ENCODE assay signal across 17 cellular contexts in genomic region chr2:24104906-24105305, GRCh38. TPM values are rescaled to one million over a fixed set of nuclear protein-coding genes. Genes with fewer than 3 reads are reported as not detected.
A peak's percentile ranks its signal among the peaks of the same experiment; 100 is the strongest.
DNase-seq lines count a peak whose midpoint lies in the region; ATAC-seq, FAIRE-seq and TF ChIP-seq lines count a peak whose summit lies in the region.
"Had no signal": no experiment of that assay in that cellular context is flagged by ENCODE, and none has a peak within 500 bp of the region (broad histone marks: within the 10 kb centered on the region; RNA-seq: fewer than 3 reads in every experiment).

No MANE protein-coding gene starts in this region.

- H3K4me1 Mint-ChIP-seq in activated T-helper 1 cell treated with anti-CD3 and anti-CD28 coated beads, Interleukin-12 subunit alpha, Interleukin-12 subunit beta, Interleukin-2, Interleukin-4 antibody, amounts not matched to agents 30 ng/mL and 10 ng/mL and 1 ng/mL, durations not matched to agents 14 hours and 24 hours and 36 hours (ENCODE audit: low read depth): no peaks in the 10 kb centered on the region

- DNase-seq in GM12891 (ENCODE audit: insufficient read length, low spot score): no peak
- DNase-seq in NCI-H2171 (lab: John Stamatoyannopoulos, UW): peak; percentile 85
- DNase-seq in kidney tubule cell (ENCODE audit: low spot score): peak; percentile 35
- DNase-seq in activated T-helper 1 cell treated with anti-CD3 and anti-CD28 coated beads, Interleukin-12 subunit alpha, Interleukin-12 subunit beta, Interleukin-2, Interleukin-4 antibody, amounts not matched to agents 30 ng/mL and 10 ng/mL and 1 ng/mL, durations not matched to agents 14 hours and 24 hours and 36 hours (ENCODE audit: low spot score): no peak
- DNase-seq: CD8-positive, alpha-beta T cell; EL; GM23248; NCI-H1436 treated with DMSO at 0.1 percent for 48 hours; NCI-H2081 treated with DMSO at 0.1 percent for 48 hours; NCI-H226; NCI-H526 treated with DMSO at 0.1 percent for 48 hours; SIG-M5 had no signal

- H3K27me3 Mint-ChIP-seq in activated T-helper 1 cell treated with anti-CD3 and anti-CD28 coated beads, Interleukin-12 subunit alpha, Interleukin-12 subunit beta, Interleukin-2, Interleukin-4 antibody, amounts not matched to agents 30 ng/mL and 10 ng/mL and 1 ng/mL, durations not matched to agents 14 hours and 24 hours and 36 hours (ENCODE audit: insufficient read depth): peaks cover 5% of the 10 kb centered on the region

- TF ChIP-seq POLR2A in GM12891 (IDR thresholded peaks at IDR 0.05; ENCODE audit: low read depth, low read length): no peak

- peaks cover 1% of the 10 kb centered on the region for H3K36me3 Mint-ChIP-seq in activated T-helper 1 cell treated with anti-CD3 and anti-CD28 coated beads, Interleukin-12 subunit alpha, Interleukin-12 subunit beta, Interleukin-2, Interleukin-4 antibody, amounts not matched to agents 30 ng/mL and 10 ng/mL and 1 ng/mL, durations not matched to agents 14 hours and 24 hours and 36 hours (ENCODE audit: low read depth)

- H3K9me3 Mint-ChIP-seq in activated T-helper 1 cell treated with anti-CD3 and anti-CD28 coated beads, Interleukin-12 subunit alpha, Interleukin-12 subunit beta, Interleukin-2, Interleukin-4 antibody, amounts not matched to agents 30 ng/mL and 10 ng/mL and 1 ng/mL, durations not matched to agents 14 hours and 24 hours and 36 hours: peaks cover 32% of the 10 kb centered on the region

- intact Hi-C loops in activated T-helper 1 cell treated with anti-CD3 and anti-CD28 coated beads, Interleukin-12 subunit alpha, Interleukin-12 subunit beta, Interleukin-2, Interleukin-4 antibody, amounts not matched to agents 30 ng/mL and 10 ng/mL and 1 ng/mL, durations not matched to agents 14 hours and 24 hours and 36 hours (cut with micrococcal nuclease): no loop called here

- H3K4me3 Mint-ChIP-seq in activated T-helper 1 cell treated with anti-CD3 and anti-CD28 coated beads, Interleukin-12 subunit alpha, Interleukin-12 subunit beta, Interleukin-2, Interleukin-4 antibody, amounts not matched to agents 30 ng/mL and 10 ng/mL and 1 ng/mL, durations not matched to agents 14 hours and 24 hours and 36 hours: no peak overlapping the region
- H3K4me3 Mint-ChIP-seq: CD8-positive, alpha-beta T cell had no signal

- peak; percentile 69 for FAIRE-seq in GM12891 (lab: Jason Lieb, UNC)
- FAIRE-seq: GM18507 had no signal

- ATAC-seq in GM21786 (IDR thresholded peaks at IDR 0.05; ENCODE audit: unreplicated experiment): no peak
- ATAC-seq in GM21529 (IDR thresholded peaks at IDR 0.05; ENCODE audit: unreplicated experiment): no peak
- ATAC-seq: CD8-positive, alpha-beta T cell had no signal

- no peak overlapping the region for H3K27ac Mint-ChIP-seq in activated T-helper 1 cell treated with anti-CD3 and anti-CD28 coated beads, Interleukin-12 subunit alpha, Interleukin-12 subunit beta, Interleukin-2, Interleukin-4 antibody, amounts not matched to agents 30 ng/mL and 10 ng/mL and 1 ng/mL, durations not matched to agents 14 hours and 24 hours and 36 hours
- H3K27ac Mint-ChIP-seq: CD8-positive, alpha-beta T cell had no signal

TF ChIP-seq in GM12891, 5 proteins besides CTCF, POLR2A, EP300 and RAD21:
- TF ChIP-seq POLR2AphosphoS5 (IDR thresholded peaks at IDR 0.05; ENCODE audit: low read depth, low read length): no peak
- TF ChIP-seq PAX5 (IDR thresholded peaks at IDR 0.05; ENCODE audit: insufficient read depth, low read length, severe bottlenecking): peak; percentile 46
- no peak for TF ChIP-seq POU2F2 (IDR thresholded peaks at IDR 0.05; ENCODE audit: low read depth, low read length)
- no peak for TF ChIP-seq SPI1 (IDR thresholded peaks at IDR 0.05; ENCODE audit: low read depth, low read length)

RNA-seq across cellular contexts. Expression of gene PFN4, which starts 18.2 kb away (rescaled TPM):
- polyA plus RNA-seq in GM12891 (2012; ENCODE audit: low read depth, missing spikeins): 0.87 TPM
- not detected in 2 replicates for total RNA-seq in activated T-helper 1 cell treated with anti-CD3 and anti-CD28 coated beads, Interleukin-12 subunit alpha, Interleukin-12 subunit beta, Interleukin-2, Interleukin-4 antibody, amounts not matched to agents 30 ng/mL and 10 ng/mL and 1 ng/mL, durations not matched to agents 14 hours and 24 hours and 36 hours
- total RNA-seq: CD8-positive, alpha-beta T cell; GM23248; HT-29; OCI-LY7 had no signal

RNA-seq across cellular contexts. Expression of gene FAM228B, which starts 18.4 kb away (rescaled TPM):
- polyA plus RNA-seq in GM12891 (2012; ENCODE audit: low read depth, missing spikeins): 11.7 TPM
- 3.1 and 4.8 TPM in 2 replicates for total RNA-seq in activated T-helper 1 cell treated with anti-CD3 and anti-CD28 coated beads, Interleukin-12 subunit alpha, Interleukin-12 subunit beta, Interleukin-2, Interleukin-4 antibody, amounts not matched to agents 30 ng/mL and 10 ng/mL and 1 ng/mL, durations not matched to agents 14 hours and 24 hours and 36 hours

RNA-seq across cellular contexts. Expression of gene TP53I3, which starts 20.3 kb away (rescaled TPM):
- polyA plus RNA-seq in GM12891 (2012; ENCODE audit: low read depth, missing spikeins): 12.2 TPM
- total RNA-seq in activated T-helper 1 cell treated with anti-CD3 and anti-CD28 coated beads, Interleukin-12 subunit alpha, Interleukin-12 subunit beta, Interleukin-2, Interleukin-4 antibody, amounts not matched to agents 30 ng/mL and 10 ng/mL and 1 ng/mL, durations not matched to agents 14 hours and 24 hours and 36 hours: 0.70 and 0.96 TPM in 2 replicates

RNA-seq across cellular contexts. Expression of gene SF3B6, which starts 28.8 kb away (rescaled TPM):
- polyA plus RNA-seq in GM12891 (2012; ENCODE audit: low read depth, missing spikeins): 218 TPM
- 128 and 145 TPM in 2 replicates for total RNA-seq in activated T-helper 1 cell treated with anti-CD3 and anti-CD28 coated beads, Interleukin-12 subunit alpha, Interleukin-12 subunit beta, Interleukin-2, Interleukin-4 antibody, amounts not matched to agents 30 ng/mL and 10 ng/mL and 1 ng/mL, durations not matched to agents 14 hours and 24 hours and 36 hours

RNA-seq across cellular contexts. Expression of gene FKBP1B, which starts 55.4 kb away (rescaled TPM):
- 0.40 TPM for polyA plus RNA-seq in GM12891 (2012; ENCODE audit: low read depth, missing spikeins)
- total RNA-seq in activated T-helper 1 cell treated with anti-CD3 and anti-CD28 coated beads, Interleukin-12 subunit alpha, Interleukin-12 subunit beta, Interleukin-2, Interleukin-4 antibody, amounts not matched to agents 30 ng/mL and 10 ng/mL and 1 ng/mL, durations not matched to agents 14 hours and 24 hours and 36 hours: 0.47 and 0.71 TPM in 2 replicates
- total RNA-seq: HT-29 had no signal

Comparison
In these comparisons a context has a peak if more than half of its experiments do, and no peak if none do; other contexts are left out.
1. DNase-seq: peak in NCI-H2171 (single experiment) and kidney tubule cell (single experiment); none in GM12891 (single experiment) and activated T-helper 1 cell treated with anti-CD3 and anti-CD28 coated beads, Interleukin-12 subunit alpha, Interleukin-12 subunit beta, Interleukin-2, Interleukin-4 antibody, amounts not matched to agents 30 ng/mL and 10 ng/mL and 1 ng/mL, durations not matched to agents 14 hours and 24 hours and 36 hours (single experiment).